ENCODE assay signal across 16 cellular contexts in the genomic region with DNA sequence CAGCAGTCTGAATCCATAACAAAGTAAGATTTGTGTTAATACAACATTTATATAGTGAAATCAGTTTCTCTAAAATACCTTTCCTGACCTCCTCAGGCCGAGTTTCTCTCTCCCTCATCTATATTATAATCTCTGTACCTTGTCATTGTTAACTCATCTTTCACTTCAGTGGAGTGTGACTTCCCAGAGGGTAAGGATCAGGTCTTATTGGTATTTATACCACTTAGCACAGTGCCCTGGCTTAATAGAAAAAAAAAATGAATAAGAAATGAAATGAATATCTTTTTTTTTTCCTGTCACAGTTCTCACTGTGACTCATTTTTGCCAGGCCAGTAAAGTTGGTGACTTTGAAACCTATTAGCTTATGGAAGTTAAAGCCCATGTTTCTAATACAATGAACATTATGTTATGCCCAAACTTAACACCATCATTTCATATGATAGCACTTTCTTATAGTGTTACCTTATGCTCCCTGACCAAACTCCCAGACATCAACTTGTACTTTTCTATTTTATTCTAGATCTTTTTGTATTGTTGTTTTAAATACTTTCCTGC.
DNase-seq lines count a peak whose midpoint lies in the region; ATAC-seq and TF ChIP-seq lines count a peak whose summit lies in the region.
"Had no signal": no experiment of that assay in that cellular context is flagged by ENCODE, and none has a peak within 500 bp of the region (broad histone marks: within the 10 kb centered on the region; RNA-seq: fewer than 3 reads in every experiment).

No MANE protein-coding gene starts in this region.

- peak overlapping the region in 5 of 7 donors; percentile 17 to 91 (median 84) for H3K27ac Mint-ChIP-seq in CD14-positive monocyte
- peak overlapping the region; percentile 98 for H3K27ac Mint-ChIP-seq in HFFc6
- H3K27ac Mint-ChIP-seq in natural killer cell = peak overlapping the region; percentile 66 to 80

- H3K9me3 Mint-ChIP-seq in CD14-positive monocyte (no peaks in the 10 kb centered on the region), HFFc6 (no peaks in the 10 kb centered on the region), natural killer cell (no peaks in the 10 kb centered on the region)

- peak overlapping the region; percentile 6 to 23 for H3K27ac ChIP-seq in ascending aorta
- H3K27ac ChIP-seq: adrenal gland, lower lobe of right lung had no signal

- H3K4me1 ChIP-seq in ascending aorta = peaks cover 0 to 32% of the 10 kb centered on the region in 2 donors

- H3K36me3 ChIP-seq in ascending aorta = peaks cover 4 to 15% of the 10 kb centered on the region in 2 donors
- H3K36me3 ChIP-seq: adrenal gland, BE2C had no signal

- H3K27me3 Mint-ChIP-seq in CD14-positive monocyte (ENCODE audit: low read depth in 3 of 3) = no peaks in the 10 kb centered on the region
- H3K27me3 Mint-ChIP-seq in HFFc6 (ENCODE audit: insufficient read depth) = no peaks in the 10 kb centered on the region
- H3K27me3 Mint-ChIP-seq in natural killer cell (ENCODE audit: low read depth in 2 of 2) = no peaks in the 10 kb centered on the region

- H3K4me3 Mint-ChIP-seq in CD14-positive monocyte (no peak overlapping the region), HFFc6 (peak overlapping the region; percentile 29), natural killer cell (no peak overlapping the region)

- TF ChIP-seq CTCF in CD14-positive monocyte (IDR thresholded peaks at IDR 0.05) (no peak), HFFc6 (IDR thresholded peaks at IDR 0.05) (no peak), ascending aorta (IDR thresholded peaks at IDR 0.05) (no peak), natural killer cell (IDR thresholded peaks at IDR 0.05) (no peak)

- no peaks in the 10 kb centered on the region for H3K27me3 ChIP-seq in ascending aorta
- H3K27me3 ChIP-seq: adrenal gland, BE2C, dorsolateral prefrontal cortex had no signal

- ATAC-seq in natural killer cell (peak in 1 of 3 donors; percentile 66), GM19467 (IDR thresholded peaks at IDR 0.05; ENCODE audit: unreplicated experiment) (no peak)
- ATAC-seq: lower lobe of right lung had no signal

- H3K36me3 Mint-ChIP-seq in CD14-positive monocyte (peaks cover 47 to 51% of the 10 kb centered on the region in 2 donors), HFFc6 (ENCODE audit: low read depth) (peaks cover 47% of the 10 kb centered on the region), natural killer cell (peaks cover 20% of the 10 kb centered on the region)

- DNase-seq in CD14-positive monocyte (ENCODE audit: low spot score) = no peak
- DNase-seq in HFFc6 = no peak
- DNase-seq in ascending aorta (ENCODE audit: low spot score in 2 of 2) = no peak
- no peak for DNase-seq in natural killer cell
- no peak for DNase-seq in anterior cingulate cortex (lab: John Stamatoyannopoulos, UW)
- DNase-seq in HPDE6-E6E7 (ENCODE audit: extremely low spot score) = no peak
- no peak for DNase-seq in activated CD8-positive, alpha-beta memory T cell treated with anti-CD3 and anti-CD28 coated beads, Interleukin-2, amount 50 U/mL, for 48 hours
- DNase-seq: activated CD4-positive, alpha-beta T cell treated with anti-CD3 and anti-CD28 coated beads, Interleukin-2, amount 50 U/mL, for 4 hours; BE2C; dorsolateral prefrontal cortex; lower lobe of right lung; NCI-H1436; NCI-H524; T-helper 1 cell had no signal

- H3K4me3 ChIP-seq in ascending aorta = no peak overlapping the region
- H3K4me3 ChIP-seq: adrenal gland, dorsolateral prefrontal cortex, lower lobe of right lung had no signal

- no peaks in the 10 kb centered on the region for H3K9me3 ChIP-seq in ascending aorta
- H3K9me3 ChIP-seq: adrenal gland, BE2C, lower lobe of right lung had no signal

- intact Hi-C loops in CD14-positive monocyte (cut with micrococcal nuclease) = loop anchor here in 1 of 2 donors (5.0 kb wide), 2 partner anchors 34 to 89 kb away; a partner anchor contains a TSS
- intact Hi-C loops in ascending aorta (cut with DNase I) = loop anchor here (5.0 to 10.0 kb wide), 2 partner anchors 89 to 159 kb away; a partner anchor contains a TSS
- intact Hi-C loops in natural killer cell (cut with micrococcal nuclease) = no loop called here

- peaks cover 54% of the 10 kb centered on the region for H3K4me1 Mint-ChIP-seq in CD14-positive monocyte
- H3K4me1 Mint-ChIP-seq in HFFc6 (ENCODE audit: low read depth) = peaks cover 95% of the 10 kb centered on the region
- peaks cover 41 to 47% of the 10 kb centered on the region in 2 donors for H3K4me1 Mint-ChIP-seq in natural killer cell
